In the genomic region with DNA sequence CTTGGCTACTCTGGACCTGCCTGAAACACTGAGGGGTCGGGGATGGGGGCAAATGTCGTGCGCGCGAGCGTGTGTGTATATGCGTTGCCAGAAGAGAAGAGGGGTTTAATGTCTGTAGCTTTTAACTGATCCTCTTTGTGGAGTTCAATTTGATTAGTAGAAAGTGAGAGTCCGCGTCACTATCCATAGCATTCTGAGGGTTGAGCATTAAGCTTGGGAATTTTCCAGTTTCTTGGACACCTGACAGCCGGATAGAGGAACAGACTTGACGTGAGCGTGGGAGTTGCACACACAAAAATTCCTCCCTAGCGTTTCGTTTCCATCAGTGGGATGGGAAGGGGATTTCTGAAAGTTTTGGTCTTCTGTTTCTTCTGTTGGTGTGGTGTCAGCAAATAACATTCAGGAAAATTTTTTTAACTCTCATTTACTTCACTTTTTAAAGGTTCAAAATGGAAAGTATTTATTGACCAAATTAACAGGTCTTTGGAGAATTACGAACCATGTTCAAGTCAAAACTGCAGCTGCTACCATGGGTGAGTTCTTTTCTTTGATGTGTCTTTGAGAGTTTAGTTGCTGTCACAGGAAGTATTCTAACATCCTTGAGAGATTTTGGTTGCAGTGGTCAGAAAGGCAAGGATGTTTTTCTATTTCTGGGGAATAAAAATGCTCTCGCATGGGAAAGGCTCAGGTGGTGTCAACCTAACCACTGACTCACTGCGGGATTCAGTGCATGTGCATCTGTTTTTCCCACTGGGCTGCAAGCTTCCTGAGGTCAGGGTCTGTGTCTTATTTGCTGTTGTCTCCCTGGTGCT, we compare ENCODE assay signal across 8 cellular contexts. TPM values are rescaled to one million over a fixed set of nuclear protein-coding genes. Genes with fewer than 3 reads are reported as not detected.
DNase-seq lines count a peak whose midpoint lies in the region; ATAC-seq lines count a peak whose summit lies in the region.

No MANE protein-coding gene starts in this region.

- no peaks in the 10 kb centered on the region for H3K9me3 Mint-ChIP-seq in activated naive CD8-positive, alpha-beta T cell treated with anti-CD3 and anti-CD28 coated beads for 36 hours

- peaks cover 32% of the 10 kb centered on the region for H3K4me1 Mint-ChIP-seq in activated naive CD8-positive, alpha-beta T cell treated with anti-CD3 and anti-CD28 coated beads for 36 hours

- DNase-seq in CD1c-positive myeloid dendritic cell (ENCODE audit: extremely low spot score) = peak; percentile 60
- DNase-seq in Jurkat, Clone E6-1 (ENCODE audit: low read depth, low spot score) = peak; percentile 36
- DNase-seq in activated naive CD8-positive, alpha-beta T cell treated with anti-CD3 and anti-CD28 coated beads for 36 hours = no peak
- DNase-seq in skeletal muscle cell (ENCODE audit: low read depth) = no peak
- DNase-seq in sciatic nerve (ENCODE audit: low spot score) = no peak
- DNase-seq in NCI-H2196 (lab: John Stamatoyannopoulos, UW; ENCODE audit: unreplicated experiment) = no peak

- peak overlapping the region; percentile 92 for H3K4me3 ChIP-seq in Jurkat, Clone E6-1 (ENCODE audit: low read length)
- H3K4me3 ChIP-seq in iPS-11a (ENCODE audit: low read depth, low read length) (peak overlapping the region; percentile 77), skeletal muscle cell (ENCODE audit: low read depth, low read length) (peak overlapping the region; percentile 83)

- peak; percentile 42 for ATAC-seq in GM19372 (IDR thresholded peaks at IDR 0.05; ENCODE audit: low read depth, unreplicated experiment)
- ATAC-seq in sciatic nerve = no peak

- H3K27ac Mint-ChIP-seq in activated naive CD8-positive, alpha-beta T cell treated with anti-CD3 and anti-CD28 coated beads for 36 hours = peak overlapping the region; percentile 96

- H3K4me3 Mint-ChIP-seq in activated naive CD8-positive, alpha-beta T cell treated with anti-CD3 and anti-CD28 coated beads for 36 hours = peak overlapping the region; percentile 96

- intact Hi-C loops in sciatic nerve (cut with DNase I) = loop anchor here (10.0 kb wide), 1 partner anchor 195 kb away; no protein-coding TSS in a partner anchor

- H3K36me3 Mint-ChIP-seq in activated naive CD8-positive, alpha-beta T cell treated with anti-CD3 and anti-CD28 coated beads for 36 hours = peaks cover 17% of the 10 kb centered on the region

- no peaks in the 10 kb centered on the region for H3K27me3 Mint-ChIP-seq in activated naive CD8-positive, alpha-beta T cell treated with anti-CD3 and anti-CD28 coated beads for 36 hours

RNA-seq across cellular contexts. Expression of gene POGLUT1, which starts 0.8 kb away (rescaled TPM):
- polyA plus RNA-seq in Jurkat, Clone E6-1 (2012; ENCODE audit: insufficient read depth, insufficient read length) = 13.3 TPM
- 10 to 100 TPM; 17.3 to 21.3 TPM for total RNA-seq in activated naive CD8-positive, alpha-beta T cell treated with anti-CD3 and anti-CD28 coated beads for 36 hours
- 19.0 TPM for total RNA-seq in sciatic nerve

RNA-seq across cellular contexts. Expression of gene TMEM39A, which starts 6.2 kb away (rescaled TPM):
- 29.3 TPM for polyA plus RNA-seq in Jurkat, Clone E6-1 (2012; ENCODE audit: insufficient read depth, insufficient read length)
- 10 to 100 TPM; 32.5 to 36.4 TPM for total RNA-seq in activated naive CD8-positive, alpha-beta T cell treated with anti-CD3 and anti-CD28 coated beads for 36 hours
- 48.2 TPM for total RNA-seq in sciatic nerve

RNA-seq across cellular contexts. Expression of gene TIMMDC1, which starts 28.8 kb away (rescaled TPM):
- 128 TPM for polyA plus RNA-seq in Jurkat, Clone E6-1 (2012; ENCODE audit: insufficient read depth, insufficient read length)
- 100 to 1,000 TPM; 144 to 150 TPM for total RNA-seq in activated naive CD8-positive, alpha-beta T cell treated with anti-CD3 and anti-CD28 coated beads for 36 hours
- 92.7 TPM for total RNA-seq in sciatic nerve

Comparison
In these comparisons a context has a peak if more than half of its experiments do, and no peak if none do; other contexts are left out.
1. DNase-seq: peak in CD1c-positive myeloid dendritic cell (single experiment) and Jurkat, Clone E6-1 (single experiment); none in activated naive CD8-positive, alpha-beta T cell treated with anti-CD3 and anti-CD28 coated beads for 36 hours (single experiment), skeletal muscle cell (single experiment), sciatic nerve (single experiment) and NCI-H2196 (single experiment).
2. Peak in every context shown above with its lines, with median percentiles within 50 percentile points of each other: H3K4me3 ChIP-seq.